18 cellular contexts compared by ENCODE assay signal in the genomic region with DNA sequence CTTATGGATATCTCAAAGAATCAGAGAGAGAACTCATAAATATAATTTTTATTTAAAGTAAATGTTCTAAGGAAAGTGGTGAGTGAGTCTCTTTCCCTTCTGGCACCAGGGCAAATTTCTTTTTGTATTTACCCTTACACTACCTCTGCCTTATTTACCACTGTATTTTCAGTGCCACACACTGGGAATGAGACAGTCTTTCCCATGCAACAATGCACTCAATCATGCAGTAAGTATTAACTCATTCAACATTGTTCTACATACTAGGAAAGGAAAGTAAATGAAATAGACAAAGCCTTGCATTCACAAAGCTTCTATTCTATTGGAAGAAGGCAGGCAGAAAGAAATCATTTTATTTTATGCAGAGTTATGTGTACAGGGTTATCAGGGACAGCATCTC.
DNase-seq lines count a peak whose midpoint lies in the region; FAIRE-seq and TF ChIP-seq lines count a peak whose summit lies in the region.
"Had no signal": no experiment of that assay in that cellular context is flagged by ENCODE, and none has a peak within 500 bp of the region (broad histone marks: within the 10 kb centered on the region; RNA-seq: fewer than 3 reads in every experiment).

No MANE protein-coding gene starts in this region.

- TF ChIP-seq CTCF in mesothelial cell of epicardium (IDR thresholded peaks at IDR 0.05; ENCODE audit: unreplicated experiment) = no peak

- no peaks in the 10 kb centered on the region for H3K27me3 Mint-ChIP-seq in mesothelial cell of epicardium (ENCODE audit: low read depth)
- H3K27me3 Mint-ChIP-seq: CD4-positive, CD25-positive, alpha-beta regulatory T cell; CD8-positive, alpha-beta memory T cell had no signal

- H3K36me3 Mint-ChIP-seq in mesothelial cell of epicardium = peaks cover 7% of the 10 kb centered on the region

- peaks cover 17% of the 10 kb centered on the region for H3K9me3 Mint-ChIP-seq in mesothelial cell of epicardium

- FAIRE-seq in GM12891 (lab: Jason Lieb, UNC) = no peak
- FAIRE-seq: A204.1, D721Med, G401.6 had no signal

- peak overlapping the region; percentile 11 for H3K27ac Mint-ChIP-seq in mesothelial cell of epicardium
- H3K27ac Mint-ChIP-seq: CD4-positive, CD25-positive, alpha-beta regulatory T cell; HFFc6 had no signal

- no peak overlapping the region for H3K4me3 Mint-ChIP-seq in mesothelial cell of epicardium
- H3K4me3 Mint-ChIP-seq: CD4-positive, CD25-positive, alpha-beta regulatory T cell; CD8-positive, alpha-beta memory T cell; HFFc6 had no signal

- peaks cover 4% of the 10 kb centered on the region for H3K4me1 Mint-ChIP-seq in mesothelial cell of epicardium
- H3K4me1 Mint-ChIP-seq: CD8-positive, alpha-beta memory T cell had no signal

- no peak for TF ChIP-seq POLR2A in GM12891 (IDR thresholded peaks at IDR 0.05; ENCODE audit: low read depth, low read length)

- DNase-seq in astrocyte of the hippocampus (ENCODE audit: low read depth, low spot score) (peak; percentile 28), mesothelial cell of epicardium (ENCODE audit: low spot score in 2 of 2, unreplicated experiment in 2 of 2) (no peak), pons (ENCODE audit: low spot score) (peak; percentile 7), GM12891 (ENCODE audit: insufficient read length, low spot score) (no peak), NCI-H2196 (lab: John Stamatoyannopoulos, UW; ENCODE audit: unreplicated experiment) (no peak), NCI-H2171 (lab: John Stamatoyannopoulos, UW) (no peak)
- DNase-seq: ACHN; BE2C; C1 segment of cervical spinal cord; Caco-2; CD4-positive, CD25-positive, alpha-beta regulatory T cell; CD8-positive, alpha-beta memory T cell; GOT3; H7; HFFc6 had no signal

TF ChIP-seq in GM12891, 5 proteins besides CTCF, POLR2A, EP300 and RAD21:
- TF ChIP-seq POU2F2 (IDR thresholded peaks at IDR 0.05; ENCODE audit: low read depth, low read length) = no peak
- no peak for TF ChIP-seq PAX5 (IDR thresholded peaks at IDR 0.05; ENCODE audit: insufficient read depth, low read length, severe bottlenecking)

Comparison
In these comparisons a context has a peak if more than half of its experiments do, and no peak if none do; other contexts are left out.
1. DNase-seq: peak in astrocyte of the hippocampus (single experiment) and pons (single experiment); none in mesothelial cell of epicardium (0 of 2), GM12891 (single experiment), NCI-H2196 (single experiment) and NCI-H2171 (single experiment).